1 cellular context compared by ENCODE assay signal in genomic region chr11:7281083-7281482, GRCh38.
TF ChIP-seq lines count a peak whose summit lies in the region.

No MANE protein-coding gene starts in this region.

TF ChIP-seq in HEK293, 187 proteins besides CTCF, POLR2A, EP300 and RAD21 (continued from another document):
- TF ChIP-seq ATF2 (tag by site-specific recombination; IDR thresholded peaks at IDR 0.05; ENCODE audit: low read depth) (no peak), ZNF544 (tag by site-specific recombination; IDR thresholded peaks at IDR 0.05) (no peak), SCRT2 (tag by site-specific recombination; IDR thresholded peaks at IDR 0.05) (peak; percentile 41; the same call in 1 of the 2 replicates), ZNF37A (tag by site-specific recombination; IDR thresholded peaks at IDR 0.05) (no peak), ZBTB11 (tag by site-specific recombination; conservative IDR thresholded peaks at IDR 0.05; ENCODE audit: low read depth) (no peak), PRDM1 (tag by site-specific recombination; IDR thresholded peaks at IDR 0.05) (0 out of 2 replicates have a peak, but pooled peaks have one; percentile 50), ZNF660 (tag by site-specific recombination; IDR thresholded peaks at IDR 0.05) (0 out of 2 replicates have a peak, but pooled peaks have one; percentile 76), ZNF677 (tag by site-specific recombination; IDR thresholded peaks at IDR 0.05) (no peak), ZNF629 (tag by site-specific recombination; IDR thresholded peaks at IDR 0.05) (peak; percentile 50; the same call in 1 of the 2 replicates), KLF17 (tag by site-specific recombination; IDR thresholded peaks at IDR 0.05) (no peak), ZNF600 (tag by site-specific recombination; IDR thresholded peaks at IDR 0.05) (peak; percentile 91), ZNF76 (tag by site-specific recombination; IDR thresholded peaks at IDR 0.05; ENCODE audit: borderline replicate concordance, low read depth) (no peak), ZFP37 (tag by site-specific recombination; IDR thresholded peaks at IDR 0.05) (no peak), ZBTB21 (tag by site-specific recombination; IDR thresholded peaks at IDR 0.05) (0 out of 2 replicates have a peak, but pooled peaks have one; percentile 14), ZNF623 (tag by site-specific recombination; IDR thresholded peaks at IDR 0.05) (no peak), ZNF529 (tag by site-specific recombination; IDR thresholded peaks at IDR 0.05; ENCODE audit: insufficient replicate concordance) (no peak), ZNF560 (tag by site-specific recombination; IDR thresholded peaks at IDR 0.05; ENCODE audit: borderline replicate concordance) (no peak), ZNF24 (tag by site-specific recombination; IDR thresholded peaks at IDR 0.05) (no peak), ZBTB17 (tag by site-specific recombination; IDR thresholded peaks at IDR 0.05) (0 out of 2 replicates have a peak, but pooled peaks have one; percentile 39), ZNF350 (tag by site-specific recombination; IDR thresholded peaks at IDR 0.05) (no peak), ZNF366 (tag by site-specific recombination; conservative IDR thresholded peaks at IDR 0.05) (peak; percentile 22)
TF ChIP-seq in HEK293: peak in this region for 8.
